1 cellular context compared by ENCODE assay signal in the genomic region with DNA sequence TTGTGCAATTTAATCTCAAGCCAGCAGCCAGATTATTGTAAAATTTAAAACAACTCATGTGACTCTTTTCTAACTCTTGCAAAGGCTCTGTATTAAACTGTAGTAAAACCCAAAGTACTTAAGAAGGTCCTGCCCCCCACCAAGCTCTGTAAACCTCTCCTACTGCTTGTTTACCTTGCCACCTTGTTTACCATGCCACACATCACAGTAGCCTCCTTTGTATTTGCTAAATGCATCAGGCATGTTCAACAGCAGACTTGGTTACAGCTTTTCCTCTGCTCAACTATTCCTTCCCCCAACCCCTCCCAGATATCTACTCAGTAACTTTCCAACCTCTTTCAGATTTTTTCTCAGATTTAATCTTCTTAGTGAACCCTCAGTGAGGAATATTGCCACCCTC.
A peak's percentile ranks its signal among the peaks of the same experiment; 100 is the strongest.
TF ChIP-seq lines count a peak whose summit lies in the region.

No MANE protein-coding gene starts in this region.

TF ChIP-seq in WTC11, 78 proteins besides CTCF, POLR2A, EP300 and RAD21 (continued from another document):
- TF ChIP-seq AFF4 (CRISPR knock-in tag; IDR thresholded peaks at IDR 0.05; ENCODE audit: borderline replicate concordance) (no peak), FOXK1 (CRISPR knock-in tag; IDR thresholded peaks at IDR 0.05) (peak; percentile 57; the same call in 1 of the 2 replicates), TP53 (CRISPR knock-in tag; IDR thresholded peaks at IDR 0.05) (no peak), FOXP4 (CRISPR knock-in tag; IDR thresholded peaks at IDR 0.05) (peak; percentile 89; the same call in 1 of the 2 replicates), ETV6 (CRISPR knock-in tag; IDR thresholded peaks at IDR 0.05) (no peak), NR2C2 (CRISPR knock-in tag; IDR thresholded peaks at IDR 0.05) (no peak), NR3C1 (CRISPR knock-in tag; conservative IDR thresholded peaks at IDR 0.05; ENCODE audit: low read depth) (no peak), SOX15 (CRISPR knock-in tag; IDR thresholded peaks at IDR 0.05) (no peak), TCF7 (CRISPR knock-in tag; IDR thresholded peaks at IDR 0.05; ENCODE audit: low read depth) (no peak), OVOL2 (CRISPR knock-in tag; IDR thresholded peaks at IDR 0.05; ENCODE audit: borderline replicate concordance) (no peak), TEAD4 (CRISPR knock-in tag; IDR thresholded peaks at IDR 0.05) (no peak)
- TF ChIP-seq, protein P1, sequence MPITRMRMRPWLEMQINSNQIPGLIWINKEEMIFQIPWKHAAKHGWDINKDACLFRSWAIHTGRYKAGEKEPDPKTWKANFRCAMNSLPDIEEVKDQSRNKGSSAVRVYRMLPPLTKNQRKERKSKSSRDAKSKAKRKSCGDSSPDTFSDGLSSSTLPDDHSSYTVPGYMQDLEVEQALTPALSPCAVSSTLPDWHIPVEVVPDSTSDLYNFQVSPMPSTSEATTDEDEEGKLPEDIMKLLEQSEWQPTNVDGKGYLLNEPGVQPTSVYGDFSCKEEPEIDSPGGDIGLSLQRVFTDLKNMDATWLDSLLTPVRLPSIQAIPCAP (CRISPR knock-in tag; IDR thresholded peaks at IDR 0.05), result no peak
- TF ChIP-seq, protein P2, sequence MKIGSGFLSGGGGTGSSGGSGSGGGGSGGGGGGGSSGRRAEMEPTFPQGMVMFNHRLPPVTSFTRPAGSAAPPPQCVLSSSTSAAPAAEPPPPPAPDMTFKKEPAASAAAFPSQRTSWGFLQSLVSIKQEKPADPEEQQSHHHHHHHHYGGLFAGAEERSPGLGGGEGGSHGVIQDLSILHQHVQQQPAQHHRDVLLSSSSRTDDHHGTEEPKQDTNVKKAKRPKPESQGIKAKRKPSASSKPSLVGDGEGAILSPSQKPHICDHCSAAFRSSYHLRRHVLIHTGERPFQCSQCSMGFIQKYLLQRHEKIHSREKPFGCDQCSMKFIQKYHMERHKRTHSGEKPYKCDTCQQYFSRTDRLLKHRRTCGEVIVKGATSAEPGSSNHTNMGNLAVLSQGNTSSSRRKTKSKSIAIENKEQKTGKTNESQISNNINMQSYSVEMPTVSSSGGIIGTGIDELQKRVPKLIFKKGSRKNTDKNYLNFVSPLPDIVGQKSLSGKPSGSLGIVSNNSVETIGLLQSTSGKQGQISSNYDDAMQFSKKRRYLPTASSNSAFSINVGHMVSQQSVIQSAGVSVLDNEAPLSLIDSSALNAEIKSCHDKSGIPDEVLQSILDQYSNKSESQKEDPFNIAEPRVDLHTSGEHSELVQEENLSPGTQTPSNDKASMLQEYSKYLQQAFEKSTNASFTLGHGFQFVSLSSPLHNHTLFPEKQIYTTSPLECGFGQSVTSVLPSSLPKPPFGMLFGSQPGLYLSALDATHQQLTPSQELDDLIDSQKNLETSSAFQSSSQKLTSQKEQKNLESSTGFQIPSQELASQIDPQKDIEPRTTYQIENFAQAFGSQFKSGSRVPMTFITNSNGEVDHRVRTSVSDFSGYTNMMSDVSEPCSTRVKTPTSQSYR (CRISPR knock-in tag; IDR thresholded peaks at IDR 0.05), result no peak
